1 cellular context compared by ENCODE assay signal in the genomic region with DNA sequence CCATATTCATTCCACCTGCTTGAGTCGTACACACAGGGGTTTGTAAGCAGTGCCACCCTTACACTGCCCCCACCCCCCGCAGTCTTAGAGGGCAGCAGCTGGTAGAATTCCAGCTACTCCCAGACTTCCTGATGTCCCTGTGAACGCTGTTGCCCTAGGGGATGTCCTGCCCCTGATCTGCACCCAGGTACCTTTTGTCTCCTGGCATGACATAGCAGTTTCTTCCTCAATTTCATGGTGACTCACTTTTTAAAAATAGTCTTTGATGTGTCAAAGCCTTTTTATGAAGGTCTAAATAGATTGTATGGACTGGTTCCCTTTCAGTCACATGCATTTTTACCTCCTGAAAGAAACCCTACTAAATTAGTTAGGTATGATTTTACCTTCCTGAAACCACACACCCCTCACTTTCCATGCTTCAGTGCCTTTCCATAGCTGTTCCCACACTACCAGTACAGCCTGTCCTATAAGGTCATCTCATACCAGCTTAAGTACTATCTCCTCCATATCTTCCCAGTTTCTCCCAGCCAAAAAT.
TF ChIP-seq lines count a peak whose summit lies in the region.

No MANE protein-coding gene starts in this region.

TF ChIP-seq in K562, 482 proteins besides CTCF, POLR2A, EP300 and RAD21 (continued from another document):
- TF ChIP-seq, protein P1, sequence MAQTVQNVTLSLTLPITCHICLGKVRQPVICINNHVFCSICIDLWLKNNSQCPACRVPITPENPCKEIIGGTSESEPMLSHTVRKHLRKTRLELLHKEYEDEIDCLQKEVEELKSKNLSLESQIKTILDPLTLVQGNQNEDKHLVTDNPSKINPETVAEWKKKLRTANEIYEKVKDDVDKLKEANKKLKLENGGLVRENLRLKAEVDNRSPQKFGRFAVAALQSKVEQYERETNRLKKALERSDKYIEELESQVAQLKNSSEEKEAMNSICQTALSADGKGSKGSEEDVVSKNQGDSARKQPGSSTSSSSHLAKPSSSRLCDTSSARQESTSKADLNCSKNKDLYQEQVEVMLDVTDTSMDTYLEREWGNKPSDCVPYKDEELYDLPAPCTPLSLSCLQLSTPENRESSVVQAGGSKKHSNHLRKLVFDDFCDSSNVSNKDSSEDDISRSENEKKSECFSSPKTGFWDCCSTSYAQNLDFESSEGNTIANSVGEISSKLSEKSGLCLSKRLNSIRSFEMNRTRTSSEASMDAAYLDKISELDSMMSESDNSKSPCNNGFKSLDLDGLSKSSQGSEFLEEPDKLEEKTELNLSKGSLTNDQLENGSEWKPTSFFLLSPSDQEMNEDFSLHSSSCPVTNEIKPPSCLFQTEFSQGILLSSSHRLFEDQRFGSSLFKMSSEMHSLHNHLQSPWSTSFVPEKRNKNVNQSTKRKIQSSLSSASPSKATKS (CRISPR knock-in tag; IDR thresholded peaks at IDR 0.05) = no peak
